ENCODE assay signal across 12 cellular contexts in the genomic region with DNA sequence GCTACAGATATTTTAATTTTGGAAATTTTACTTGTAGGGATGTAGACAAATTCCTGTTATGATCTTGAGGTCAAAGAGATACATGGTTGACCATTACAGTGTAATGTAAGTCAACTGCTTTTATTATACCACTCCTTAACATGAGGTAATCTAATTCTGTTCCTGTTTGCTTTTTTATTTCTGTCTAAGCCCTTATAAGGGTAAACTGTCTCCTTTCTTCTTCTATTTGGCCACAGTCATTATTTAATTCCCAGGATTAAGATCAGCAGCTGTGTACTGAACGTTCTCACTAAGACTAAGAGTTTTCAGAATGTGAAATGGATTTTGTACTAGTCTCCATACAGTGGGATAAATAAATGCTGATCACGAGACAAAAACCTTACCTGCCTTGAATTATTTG. TPM values are rescaled to one million over a fixed set of nuclear protein-coding genes. Genes with fewer than 3 reads are reported as not detected.
DNase-seq lines count a peak whose midpoint lies in the region; ATAC-seq and TF ChIP-seq lines count a peak whose summit lies in the region.
"Had no signal": no experiment of that assay in that cellular context is flagged by ENCODE, and none has a peak within 500 bp of the region (broad histone marks: within the 10 kb centered on the region; RNA-seq: fewer than 3 reads in every experiment).

No MANE protein-coding gene starts in this region.

- H3K79me2 ChIP-seq in mammary epithelial cell (ENCODE audit: insufficient read depth, low read length), result peaks cover 5% of the 10 kb centered on the region

- H3K4me1 ChIP-seq in heart left ventricle (peaks cover 0 to 25% (median 14%) of the 10 kb centered on the region in 12 donors), mammary epithelial cell (ENCODE audit: insufficient read depth, low read length) (peaks cover 54% of the 10 kb centered on the region), lower lobe of right lung (peaks cover 14% of the 10 kb centered on the region), urinary bladder (ENCODE audit: insufficient read depth) (no peaks in the 10 kb centered on the region)

- TF ChIP-seq POLR2A in heart left ventricle (IDR thresholded peaks at IDR 0.05), result no peak

- H4K20me1 ChIP-seq in mammary epithelial cell (ENCODE audit: insufficient read depth, low read length), result no peaks in the 10 kb centered on the region

- H2AFZ ChIP-seq in mammary epithelial cell (ENCODE audit: low read depth, low read length), result peak overlapping the region; percentile 25

- H3K27me3 ChIP-seq in heart left ventricle (no peaks in the 10 kb centered on the region), mammary epithelial cell (ENCODE audit: insufficient read depth, low read length) (no peaks in the 10 kb centered on the region), lower lobe of right lung (ENCODE audit: low read depth) (no peaks in the 10 kb centered on the region)
- H3K27me3 ChIP-seq: stomach had no signal

- TF ChIP-seq CTCF in heart left ventricle (IDR thresholded peaks at IDR 0.05), result no peak
- no peak for TF ChIP-seq CTCF in mammary epithelial cell (conservative IDR thresholded peaks at IDR 0.05 in 1 of 2, IDR thresholded peaks at IDR 0.05 in 1 of 2; ENCODE audit: extremely low read depth in 1 of 2, insufficient read depth in 1 of 2, low read depth in 1 of 2, low read length in 2 of 2)
- no peak for TF ChIP-seq CTCF in lower lobe of right lung (IDR thresholded peaks at IDR 0.05)

- H3K27ac ChIP-seq in heart left ventricle, result peak overlapping the region in 10 of 12 donors; percentile 37 to 81 (median 65)
- peak overlapping the region; percentile 83 for H3K27ac ChIP-seq in mammary epithelial cell (ENCODE audit: insufficient read depth, low read depth, low read length)
- H3K27ac ChIP-seq in lower lobe of right lung, result peak overlapping the region; percentile 0
- peak overlapping the region; percentile 32 for H3K27ac ChIP-seq in urinary bladder (ENCODE audit: low read depth)

- H3K4me3 ChIP-seq in heart left ventricle, result no peak overlapping the region
- H3K4me3 ChIP-seq in mammary epithelial cell (replicated peaks in 1 of 3; ENCODE audit: insufficient read depth in 1 of 3, low read depth in 2 of 3, low read length in 3 of 3), result no peak overlapping the region
- no peak overlapping the region for H3K4me3 ChIP-seq in lower lobe of right lung
- no peak overlapping the region for H3K4me3 ChIP-seq in urinary bladder (ENCODE audit: low read depth, low read length)
- H3K4me3 ChIP-seq: stomach had no signal

- TSS peak; percentile 70 for BruUV-seq in mammary epithelial cell (replicated peaks; lab: Mats Ljungman, UMichigan)

- intact Hi-C loops in heart left ventricle (cut with DNase I), result no loop called here
- intact Hi-C loops in cardiac septum (cut with DNase I), result no loop called here
- intact Hi-C loops in mammary epithelial cell (cut with micrococcal nuclease), result loop anchor here (2.0 kb wide), 1 partner anchor 33 kb away; the partner anchor contains the start of genes C2CD3 and PPME1
- intact Hi-C loops in lower lobe of right lung (cut with DNase I), result no loop called here

- dilution Hi-C loops in mammary epithelial cell (cut with HindIII; ENCODE audit: low sequenced_read_pairs), result no loop called here

- H3K9ac ChIP-seq in mammary epithelial cell (ENCODE audit: insufficient read depth, low read length), result peak overlapping the region; percentile 48

- DNase-seq in heart left ventricle (no peak), cardiac septum (ENCODE audit: low spot score) (no peak), mammary epithelial cell (no peak), lower lobe of right lung (no peak), DMS79 treated with DMSO at 0.1 percent for 48 hours (lab: John Stamatoyannopoulos, UW) (no peak), NCI-H510A (lab: John Stamatoyannopoulos, UW) (no peak)
- DNase-seq in activated CD8-positive, alpha-beta memory T cell treated with anti-CD3 and anti-CD28 coated beads, Interleukin-2, amount 50 U/mL, for 4 hours, result no peak
- DNase-seq: central memory CD4-positive, alpha-beta T cell; glutamatergic neuron; NCI-H1048; stomach had no signal

- WGBS in heart left ventricle, 4 donors, result 65 to 74% (median 68%) methylated on average over 2 of the region's 2 CpGs
- 0% methylated on average over 1 of the region's 2 CpGs for WGBS in mammary epithelial cell (ENCODE audit: low coverage, missing lambda C conversion rate)
- 37% methylated on average over 2 of the region's 2 CpGs for WGBS in urinary bladder

- in situ Hi-C loops in mammary epithelial cell (cut with MboI; ENCODE audit: low sequenced_read_pairs in 2 of 2), result no loop called here

- CTCF ChIA-PET in mammary epithelial cell (lab: Charles Lee; ENCODE audit: low non-redundant PET), result no interaction called here

- peak overlapping the region; percentile 70 for H3K4me2 ChIP-seq in mammary epithelial cell (ENCODE audit: insufficient read depth, low read depth, low read length)

- peak in 3 of 4 donors; percentile 11 to 33 (median 20) for ATAC-seq in heart left ventricle
- ATAC-seq in lower lobe of right lung, result no peak

- H3K36me3 ChIP-seq in heart left ventricle (peaks cover 0 to 49% (median 37%) of the 10 kb centered on the region in 9 donors), mammary epithelial cell (ENCODE audit: insufficient read depth, low read length) (peaks cover 5% of the 10 kb centered on the region), lower lobe of right lung (peaks cover 47% of the 10 kb centered on the region), urinary bladder (ENCODE audit: insufficient read depth) (peaks cover 3% of the 10 kb centered on the region)

- no peaks in the 10 kb centered on the region for H3K9me3 ChIP-seq in heart left ventricle
- no peaks in the 10 kb centered on the region for H3K9me3 ChIP-seq in mammary epithelial cell (replicated peaks; ENCODE audit: insufficient read depth, low read length)
- H3K9me3 ChIP-seq in lower lobe of right lung, result no peaks in the 10 kb centered on the region
- H3K9me3 ChIP-seq: stomach had no signal

RNA-seq across cellular contexts. Expression of gene C2CD3, which starts 32.8 kb away (rescaled TPM):
- total RNA-seq in heart left ventricle (10 to 100 TPM in 7 of 9 donors, 1 to 10 TPM in 2; 9.7 to 18.7 (median 14.9) TPM), cardiac septum (13.2 TPM), mammary epithelial cell (10 to 100 TPM; 17.8 to 19.6 TPM), lower lobe of right lung (31.0 TPM), urinary bladder (19.5 TPM)
- polyA plus RNA-seq in heart left ventricle (10 to 100 TPM in 1 of 2 donors, 1 to 10 TPM in 1; 6.5 to 12.5 TPM), mammary epithelial cell (10.1 TPM), urinary bladder (9.8 TPM)
- 73.0 TPM for polyA minus RNA-seq in mammary epithelial cell

RNA-seq across cellular contexts. Expression of gene PPME1, which starts 33.1 kb away (rescaled TPM):
- total RNA-seq in heart left ventricle (10 to 100 TPM; 23.1 to 31.5 (median 28.5) TPM), cardiac septum (36.8 TPM), mammary epithelial cell (10 to 100 TPM; 32.8 to 58.5 TPM), lower lobe of right lung (29.4 TPM), urinary bladder (24.5 TPM)
- polyA plus RNA-seq in heart left ventricle (10 to 100 TPM; 21.3 to 40.5 TPM), mammary epithelial cell (81.1 TPM), urinary bladder (33.4 TPM)
- 68.0 TPM for polyA minus RNA-seq in mammary epithelial cell

Comparison
In these comparisons a context has a peak if more than half of its experiments do, and no peak if none do; other contexts are left out.
1. ATAC-seq: peak in heart left ventricle (3 of 4); none in lower lobe of right lung (0 of 2).
2. H3K27ac ChIP-seq: peak in every context shown above with its lines; median percentile 83 in mammary epithelial cell; 65 in heart left ventricle; 32 in urinary bladder; 0 in lower lobe of right lung.